ENCODE assay signal across 8 cellular contexts in the genomic region with DNA sequence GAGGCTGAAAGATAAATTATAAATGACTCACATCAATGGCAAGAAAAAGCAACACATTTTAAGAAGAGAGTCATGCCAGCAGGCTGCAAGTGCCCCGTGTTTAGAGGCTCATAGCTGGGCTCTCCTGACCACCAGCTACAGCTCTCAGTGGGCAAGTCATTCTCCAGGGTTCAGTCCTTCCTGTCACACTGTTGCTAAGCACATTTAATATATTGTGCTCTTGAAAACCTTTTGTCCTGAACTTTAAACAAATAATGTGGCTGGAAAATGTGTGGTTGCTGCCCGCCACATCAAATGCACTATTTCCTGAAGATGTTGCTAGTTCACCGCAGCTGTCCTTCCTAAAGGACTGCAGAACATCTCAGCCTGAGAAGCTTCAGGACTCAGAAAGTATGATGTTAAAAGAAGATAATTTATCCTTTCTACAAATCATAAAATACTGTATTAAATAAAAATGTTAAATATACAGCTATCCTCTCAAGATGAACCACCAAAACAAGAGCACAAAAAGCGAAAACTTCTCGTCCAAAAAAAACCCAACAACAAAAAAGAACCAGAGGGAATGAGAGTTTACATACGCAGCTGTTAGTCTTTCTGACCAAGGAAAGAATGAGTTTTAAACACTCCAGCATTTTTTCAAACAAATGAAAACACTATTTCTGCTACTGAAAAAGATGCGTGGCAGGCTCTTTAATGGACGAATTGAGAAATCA. TPM values are rescaled to one million over a fixed set of nuclear protein-coding genes. Genes with fewer than 3 reads are reported as not detected.
DNase-seq lines count a peak whose midpoint lies in the region; ATAC-seq and TF ChIP-seq lines count a peak whose summit lies in the region.

No MANE protein-coding gene starts in this region.

- H2AFZ ChIP-seq in GM23338 (peak overlapping the region; percentile 86; the same call in 1 of the 2 replicates), Loucy (ENCODE audit: low read length) (peak overlapping the region; percentile 88)

- H3K27me3 Mint-ChIP-seq in GM23338 (ENCODE audit: insufficient read depth, low read depth, poor library complexity), result no peaks in the 10 kb centered on the region
- no peaks in the 10 kb centered on the region for H3K27me3 Mint-ChIP-seq in activated CD4-positive, alpha-beta memory T cell treated with anti-CD3 and anti-CD28 coated beads for 36 hours

- DNase-seq in DMS153 (lab: John Stamatoyannopoulos, UW), result peak; percentile 1
- DNase-seq in DMS153 treated with DMSO at 0.1 percent for 48 hours (lab: John Stamatoyannopoulos, UW; ENCODE audit: unreplicated experiment), result no peak
- DNase-seq in GM23338 (ENCODE audit: low spot score), result no peak
- peak; percentile 72 for DNase-seq in activated CD4-positive, alpha-beta memory T cell treated with anti-CD3 and anti-CD28 coated beads for 36 hours
- no peak for DNase-seq in esophagus muscularis mucosa (ENCODE audit: extremely low spot score)
- no peak for DNase-seq in ovary
- no peak for DNase-seq in NCI-H524 treated with DMSO at 0.1 percent for 48 hours (lab: John Stamatoyannopoulos, UW)

- H3K4me1 ChIP-seq in GM23338 (ENCODE audit: insufficient read depth) (peaks cover 12% of the 10 kb centered on the region), Loucy (ENCODE audit: insufficient read depth, low read length, poor library complexity, severe bottlenecking) (peaks cover 15% of the 10 kb centered on the region), esophagus muscularis mucosa (peaks cover 12 to 24% (median 16%) of the 10 kb centered on the region in 4 donors), ovary (ENCODE audit: insufficient read depth) (peaks cover 2% of the 10 kb centered on the region)

- TF ChIP-seq EP300 in esophagus muscularis mucosa (IDR thresholded peaks at IDR 0.05) (no peak), ovary (IDR thresholded peaks at IDR 0.05) (no peak)

- intact Hi-C loops in activated CD4-positive, alpha-beta memory T cell treated with anti-CD3 and anti-CD28 coated beads for 36 hours (cut with micrococcal nuclease), result loop anchor here (1.0 to 5.0 kb wide), 3 partner anchors 47 to 429 kb away; partner anchors contain the start of gene TM2D3
- intact Hi-C loops in esophagus muscularis mucosa (cut with DNase I) (no loop called here), ovary (cut with DNase I) (no loop called here)

- peak overlapping the region; percentile 83 for H3K4me3 Mint-ChIP-seq in GM23338
- peak overlapping the region; percentile 87 for H3K4me3 Mint-ChIP-seq in activated CD4-positive, alpha-beta memory T cell treated with anti-CD3 and anti-CD28 coated beads for 36 hours

- no peak overlapping the region for H3K27ac Mint-ChIP-seq in GM23338
- peak overlapping the region; percentile 85 for H3K27ac Mint-ChIP-seq in activated CD4-positive, alpha-beta memory T cell treated with anti-CD3 and anti-CD28 coated beads for 36 hours

- H3K4me2 ChIP-seq in GM23338 (peak overlapping the region; percentile 93), Loucy (ENCODE audit: low read depth, low read length, poor library complexity, severe bottlenecking) (peak overlapping the region; percentile 81)

- H3K4me1 Mint-ChIP-seq in GM23338, result peaks cover 3% of the 10 kb centered on the region; the same call in 2 of the 3 replicates
- peaks cover 14% of the 10 kb centered on the region for H3K4me1 Mint-ChIP-seq in activated CD4-positive, alpha-beta memory T cell treated with anti-CD3 and anti-CD28 coated beads for 36 hours (ENCODE audit: low read depth)

- H3K27ac ChIP-seq in GM23338 (ENCODE audit: low read depth) (no peak overlapping the region), esophagus muscularis mucosa (replicated peaks in 1 of 4) (peak overlapping the region; percentile 86 to 97 (median 92)), ovary (peak overlapping the region in 1 of 2 donors; percentile 70)

- H3K9me3 Mint-ChIP-seq in GM23338, result no peaks in the 10 kb centered on the region
- H3K9me3 Mint-ChIP-seq in activated CD4-positive, alpha-beta memory T cell treated with anti-CD3 and anti-CD28 coated beads for 36 hours, result peaks cover 5% of the 10 kb centered on the region

- TF ChIP-seq CTCF in GM23338 (conservative IDR thresholded peaks at IDR 0.05; ENCODE audit: low read depth in 2 of 2) (no peak), Loucy (conservative IDR thresholded peaks at IDR 0.05; ENCODE audit: low read length) (no peak), esophagus muscularis mucosa (IDR thresholded peaks at IDR 0.05) (no peak), ovary (IDR thresholded peaks at IDR 0.05) (no peak)

- POLR2A ChIA-PET in activated CD4-positive, alpha-beta memory T cell treated with anti-CD3 and anti-CD28 coated beads for 36 hours (lab: Charles Lee), result interaction anchor here (0.8 to 1.9 kb wide), 4 partner anchors 10 to 428 kb away, joined by 3 to 8 read pairs (median 4); partner anchors contain the start of gene SNRPA1

- TF ChIP-seq POLR2A in esophagus muscularis mucosa (IDR thresholded peaks at IDR 0.05; ENCODE audit: low read depth), result no peak
- TF ChIP-seq POLR2A in ovary (IDR thresholded peaks at IDR 0.05), result no peak

- H3K79me2 ChIP-seq in GM23338 (replicated peaks; ENCODE audit: insufficient read depth) (no peaks in the 10 kb centered on the region), Loucy (ENCODE audit: insufficient read depth, low read length) (no peaks in the 10 kb centered on the region)

- H3K36me3 ChIP-seq in GM23338 (ENCODE audit: insufficient read depth) (peaks cover 11% of the 10 kb centered on the region), Loucy (ENCODE audit: insufficient read depth, low read length) (peaks cover 5% of the 10 kb centered on the region; the same call in 1 of the 2 replicates), esophagus muscularis mucosa (peaks cover 17 to 38% (median 29%) of the 10 kb centered on the region in 4 donors), ovary (no peaks in the 10 kb centered on the region)

- peaks cover 17% of the 10 kb centered on the region for H3K36me3 Mint-ChIP-seq in GM23338 (ENCODE audit: low read depth)
- H3K36me3 Mint-ChIP-seq in activated CD4-positive, alpha-beta memory T cell treated with anti-CD3 and anti-CD28 coated beads for 36 hours, result peaks cover 31% of the 10 kb centered on the region

- peak overlapping the region; percentile 87 for H3K4me3 ChIP-seq in GM23338
- H3K4me3 ChIP-seq in Loucy (ENCODE audit: low read length, poor library complexity, severe bottlenecking), result peak overlapping the region; percentile 78
- H3K4me3 ChIP-seq in esophagus muscularis mucosa, result peak overlapping the region; percentile 67 to 99 (median 90)
- H3K4me3 ChIP-seq in ovary, result peak overlapping the region; percentile 97

- 9% methylated on average over 8 of the region's 8 CpGs for WGBS in esophagus muscularis mucosa
- 7 to 9% (median 9%) methylated on average over 8 of the region's 8 CpGs for WGBS in ovary, 3 donors

- H3K27me3 ChIP-seq in GM23338 (ENCODE audit: insufficient read depth), result no peaks in the 10 kb centered on the region
- no peaks in the 10 kb centered on the region for H3K27me3 ChIP-seq in Loucy (ENCODE audit: insufficient read depth, low read length, poor library complexity, severe bottlenecking)
- no peaks in the 10 kb centered on the region for H3K27me3 ChIP-seq in esophagus muscularis mucosa
- no peaks in the 10 kb centered on the region for H3K27me3 ChIP-seq in ovary

- no peaks in the 10 kb centered on the region for H3K9me2 ChIP-seq in GM23338 (ENCODE audit: insufficient read depth)
- H3K9me2 ChIP-seq in Loucy (replicated peaks; ENCODE audit: low read depth, low read length), result no peaks in the 10 kb centered on the region

- no peaks in the 10 kb centered on the region; the same call in 1 of the 2 replicates for H4K20me1 ChIP-seq in GM23338 (replicated peaks; ENCODE audit: insufficient read depth)
- no peaks in the 10 kb centered on the region for H4K20me1 ChIP-seq in Loucy (ENCODE audit: insufficient read depth, low read length, poor library complexity, severe bottlenecking)

- ATAC-seq in GM23338, result no peak

- H3K9ac ChIP-seq in Loucy (ENCODE audit: low read depth, low read length, poor library complexity, severe bottlenecking), result peak overlapping the region; percentile 73

- CTCF ChIA-PET in activated CD4-positive, alpha-beta memory T cell treated with anti-CD3 and anti-CD28 coated beads for 36 hours (lab: Charles Lee), result interaction anchor here (1.0 to 1.4 kb wide), 2 partner anchors 11 to 69 kb away, joined by 4 to 6 read pairs; no protein-coding TSS in a partner anchor

- H3F3A ChIP-seq in GM23338 (replicated peaks; ENCODE audit: low read depth) (no peaks in the 10 kb centered on the region), Loucy (ENCODE audit: low read depth) (peaks cover 10% of the 10 kb centered on the region)

- peaks cover 3% of the 10 kb centered on the region; the same call in 1 of the 2 replicates for H3K9me3 ChIP-seq in Loucy (ENCODE audit: insufficient read depth, low read depth, low read length)
- peaks cover 0 to 3% (median 0%) of the 10 kb centered on the region in 4 donors for H3K9me3 ChIP-seq in esophagus muscularis mucosa
- H3K9me3 ChIP-seq in ovary, result no peaks in the 10 kb centered on the region

TF ChIP-seq in GM23338, 12 proteins besides CTCF, POLR2A, EP300 and RAD21 (continues in another document):
- TF ChIP-seq ZNF331 (CRISPR knock-in tag; IDR thresholded peaks at IDR 0.05; ENCODE audit: low read depth), result no peak
- no peak for TF ChIP-seq EZH2phosphoT487 (IDR thresholded peaks at IDR 0.05; ENCODE audit: unreplicated experiment)
- TF ChIP-seq NANOG (IDR thresholded peaks at IDR 0.05; ENCODE audit: borderline replicate concordance), result no peak
- no peak for TF ChIP-seq ZNF114 (CRISPR knock-in tag; IDR thresholded peaks at IDR 0.05)
- TF ChIP-seq POLR2AphosphoS5 (IDR thresholded peaks at IDR 0.05; ENCODE audit: low read depth), result no peak
- no peak for TF ChIP-seq EZH2 (IDR thresholded peaks at IDR 0.05; ENCODE audit: low read depth, unreplicated experiment)
- TF ChIP-seq, protein P1, sequence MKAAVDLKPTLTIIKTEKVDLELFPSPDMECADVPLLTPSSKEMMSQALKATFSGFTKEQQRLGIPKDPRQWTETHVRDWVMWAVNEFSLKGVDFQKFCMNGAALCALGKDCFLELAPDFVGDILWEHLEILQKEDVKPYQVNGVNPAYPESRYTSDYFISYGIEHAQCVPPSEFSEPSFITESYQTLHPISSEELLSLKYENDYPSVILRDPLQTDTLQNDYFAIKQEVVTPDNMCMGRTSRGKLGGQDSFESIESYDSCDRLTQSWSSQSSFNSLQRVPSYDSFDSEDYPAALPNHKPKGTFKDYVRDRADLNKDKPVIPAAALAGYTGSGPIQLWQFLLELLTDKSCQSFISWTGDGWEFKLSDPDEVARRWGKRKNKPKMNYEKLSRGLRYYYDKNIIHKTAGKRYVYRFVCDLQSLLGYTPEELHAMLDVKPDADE (IDR thresholded peaks at IDR 0.05), result no peak
- TF ChIP-seq CREB1 (CRISPR knock-in tag; IDR thresholded peaks at IDR 0.05; ENCODE audit: low read depth), result no peak

RNA-seq across cellular contexts. Expression of gene TARS3, which starts 1.0 kb away (rescaled TPM):
- total RNA-seq in GM23338 (2014; rRNA removed; shearing (Covaris generic)), result 15.4 and 16.5 TPM in 2 replicates
- polyA plus RNA-seq in GM23338 (2016; fragmentation: Nextera tagmentation; extraction: Ambion mirVana) (12.7 and 13.0 TPM in 2 replicates), ovary (10 to 100 TPM; 10.1 to 15.3 TPM)
- total RNA-seq in activated CD4-positive, alpha-beta memory T cell treated with anti-CD3 and anti-CD28 coated beads for 36 hours, result 10 to 100 TPM; 10.8 to 11.7 TPM
- total RNA-seq in esophagus muscularis mucosa (10 to 100 TPM; 16.7 to 26.6 (median 23.5) TPM), ovary (10 to 100 TPM; 11.9 to 23.5 (median 15.9) TPM)

Comparison
In these comparisons a context has a peak if more than half of its experiments do, and no peak if none do; other contexts are left out.
1. DNase-seq: peak in DMS153 (single experiment) and activated CD4-positive, alpha-beta memory T cell treated with anti-CD3 and anti-CD28 coated beads for 36 hours (single experiment); none in DMS153 treated with DMSO at 0.1 percent for 48 hours (single experiment), GM23338 (single experiment), esophagus muscularis mucosa (single experiment), ovary (0 of 5) and NCI-H524 treated with DMSO at 0.1 percent for 48 hours (single experiment).
2. Peak in every context shown above with its lines, with median percentiles within 50 percentile points of each other: H3K4me3 ChIP-seq.